In the genomic region with DNA sequence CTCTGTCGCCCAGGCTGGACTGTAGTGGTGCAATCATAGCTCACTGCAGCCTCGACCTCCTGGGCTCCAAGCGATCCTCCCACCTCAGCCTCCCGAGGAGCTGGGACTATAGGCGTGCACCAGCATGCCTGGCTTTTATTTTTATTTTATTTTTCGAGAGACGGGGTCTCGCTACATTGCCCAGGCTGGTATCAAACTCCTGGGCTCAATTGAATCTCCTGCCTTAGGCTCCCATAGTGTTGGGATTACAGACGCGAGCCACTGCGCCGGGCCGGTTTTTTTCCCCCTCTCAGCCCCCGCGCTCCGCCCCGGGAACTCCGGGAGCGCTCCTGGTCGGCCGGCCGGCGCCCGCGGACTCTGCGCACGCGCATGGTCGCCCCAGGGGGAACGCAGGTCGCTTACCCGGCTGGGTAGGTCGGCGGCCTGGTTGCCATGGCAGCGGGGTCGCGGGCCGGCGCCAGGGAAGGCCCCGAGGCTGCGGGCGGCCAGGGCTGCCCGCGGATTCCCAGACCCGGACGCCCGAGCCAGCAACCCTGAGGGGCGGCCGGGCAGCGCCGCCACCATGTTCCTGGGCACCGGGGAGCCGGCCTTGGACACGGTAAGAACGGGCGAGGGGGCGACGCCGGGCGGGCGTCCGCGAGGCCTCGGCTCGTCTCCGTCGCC, we compare ENCODE assay signal across 8 cellular contexts. TPM values are rescaled to one million over a fixed set of nuclear protein-coding genes. Genes with fewer than 3 reads are reported as not detected.
DNase-seq lines count a peak whose midpoint lies in the region; ATAC-seq and TF ChIP-seq lines count a peak whose summit lies in the region.

A gene with protein sequence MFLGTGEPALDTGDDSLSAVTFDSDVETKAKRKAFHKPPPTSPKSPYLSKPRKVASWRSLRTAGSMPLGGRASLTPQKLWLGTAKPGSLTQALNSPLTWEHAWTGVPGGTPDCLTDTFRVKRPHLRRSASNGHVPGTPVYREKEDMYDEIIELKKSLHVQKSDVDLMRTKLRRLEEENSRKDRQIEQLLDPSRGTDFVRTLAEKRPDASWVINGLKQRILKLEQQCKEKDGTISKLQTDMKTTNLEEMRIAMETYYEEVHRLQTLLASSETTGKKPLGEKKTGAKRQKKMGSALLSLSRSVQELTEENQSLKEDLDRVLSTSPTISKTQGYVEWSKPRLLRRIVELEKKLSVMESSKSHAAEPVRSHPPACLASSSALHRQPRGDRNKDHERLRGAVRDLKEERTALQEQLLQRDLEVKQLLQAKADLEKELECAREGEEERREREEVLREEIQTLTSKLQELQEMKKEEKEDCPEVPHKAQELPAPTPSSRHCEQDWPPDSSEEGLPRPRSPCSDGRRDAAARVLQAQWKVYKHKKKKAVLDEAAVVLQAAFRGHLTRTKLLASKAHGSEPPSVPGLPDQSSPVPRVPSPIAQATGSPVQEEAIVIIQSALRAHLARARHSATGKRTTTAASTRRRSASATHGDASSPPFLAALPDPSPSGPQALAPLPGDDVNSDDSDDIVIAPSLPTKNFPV (plus strand): TSS at position 360 of the 663 bp plus-strand sequence. CDS start 203 bp downstream, at position 563.

- H3K4me1 ChIP-seq in heart right ventricle (peaks cover 0 to 45% (median 32%) of the 10 kb centered on the region in 9 donors), transverse colon (peaks cover 20 to 58% (median 41%) of the 10 kb centered on the region in 4 donors)

- in situ Hi-C loops in transverse colon (cut with MboI; ENCODE audit: low pct_ligation_motif_present in 1 of 4, low pct_unique_long_range_greater_than_20kb in 1 of 4, low sequenced_read_pairs in 3 of 4): no loop called here

- TF ChIP-seq CTCF in heart right ventricle (IDR thresholded peaks at IDR 0.05) (no peak), transverse colon (IDR thresholded peaks at IDR 0.05) (no peak)

- H3K27ac ChIP-seq in heart right ventricle (peak within 1 kb of the TSS in 9 of 10 donors; percentile 12 to 83 (median 54)), transverse colon (peak within 1 kb of the TSS; percentile 85 to 90 (median 88))

- 2 to 3% methylated on average over 56 to 67 of the region's 67 CpGs for WGBS in heart right ventricle, 2 donors
- WGBS in transverse colon (ENCODE audit: low coverage in 1 of 2), 2 donors: 2% methylated on average over 64 of the region's 67 CpGs; no CpG with 5 or more reads in 1 of the 2 donors

- DNase-seq in NCI-H1105 (lab: John Stamatoyannopoulos, UW) (peak; percentile 91), amniotic epithelial cell (ENCODE audit: low read depth) (peak; percentile 86), heart right ventricle (peak; percentile 92 to 98), posterior cingulate gyrus (peak; percentile 89 to 99 (median 94)), transverse colon (peak; percentile 95)

- no peaks in the 10 kb centered on the region for H3K9me3 ChIP-seq in heart right ventricle
- no peaks in the 10 kb centered on the region for H3K9me3 ChIP-seq in transverse colon

- TF ChIP-seq POLR2A in transverse colon (IDR thresholded peaks at IDR 0.05): no peak

- intact Hi-C loops in T-helper 1 cell treated with Interleukin-12 subunit alpha and Interleukin-12 subunit beta and Interleukin-4 antibody, amounts not matched to agents 30 ng/mL and 1 ng/mL, for 36 hours (cut with micrococcal nuclease): loop anchor here (1.0 to 5.0 kb wide), 6 partner anchors 73 to 1831 kb away; a partner anchor contains a TSS
- intact Hi-C loops in heart right ventricle (cut with DNase I): loop anchor here in 5 of 10 donors (5.0 to 10.0 kb wide), 4 partner anchors 36 to 84 kb away; a partner anchor contains a TSS
- intact Hi-C loops in posterior cingulate gyrus (cut with DNase I): loop anchor here (2.0 to 5.0 kb wide), 3 partner anchors 34 to 81 kb away; a partner anchor contains a TSS
- intact Hi-C loops in transverse colon (cut with DNase I; ENCODE audit: low total_unique reads): loop anchor here (5.0 kb wide), 1 partner anchor 64 kb away; no protein-coding TSS in a partner anchor

- H3K27me3 ChIP-seq in heart right ventricle: no peaks in the 10 kb centered on the region
- no peaks in the 10 kb centered on the region for H3K27me3 ChIP-seq in transverse colon

- H3K4me3 ChIP-seq in GM08714 (ENCODE audit: low read length) (peak within 1 kb of the TSS; percentile 87), heart right ventricle (peak within 1 kb of the TSS; percentile 67 to 97 (median 90)), transverse colon (peak within 1 kb of the TSS; percentile 80 to 100 (median 82))

- no peak for TF ChIP-seq EP300 in transverse colon (IDR thresholded peaks at IDR 0.05; ENCODE audit: low read depth)

- peaks cover 0 to 4% (median 0%) of the 10 kb centered on the region in 9 donors for H3K36me3 ChIP-seq in heart right ventricle
- H3K36me3 ChIP-seq in transverse colon: no peaks in the 10 kb centered on the region

- ATAC-seq in HG02588 (IDR thresholded peaks at IDR 0.05; ENCODE audit: unreplicated experiment) (peak; percentile 63), heart right ventricle (peak; percentile 62 to 82 (median 73))

RNA-seq across cellular contexts. Expression of the gene that starts here (rescaled TPM):
- 12.1 and 14.9 TPM in 2 replicates for total RNA-seq in T-helper 1 cell treated with Interleukin-12 subunit alpha and Interleukin-12 subunit beta and Interleukin-4 antibody, amounts not matched to agents 30 ng/mL and 1 ng/mL, for 36 hours
- total RNA-seq in heart right ventricle (10 to 100 TPM in 4 of 10 donors, 1 to 10 TPM in 6; 7.8 to 13.8 (median 9.4) TPM), transverse colon (100 to 1,000 TPM in 1 of 4 donors, 10 to 100 TPM in 3; 27.2 to 187 (median 55.5) TPM)
- 1 to 10 TPM; 4.2 to 5.0 TPM for polyA plus RNA-seq in heart right ventricle

Comparison
In these comparisons a context has a peak if more than half of its experiments do, and no peak if none do; other contexts are left out.
1. Peak in every context shown above with its lines: DNase-seq, ATAC-seq, H3K4me3 ChIP-seq and H3K27ac ChIP-seq.